Comparison of ENCODE assay signal across 1 cellular context in genomic region chr9:126338945-126339344, GRCh38.
TF ChIP-seq lines count a peak whose summit lies in the region.

No MANE protein-coding gene starts in this region.

TF ChIP-seq in GM23338, 12 proteins besides CTCF, POLR2A, EP300 and RAD21 (continued from another document):
- no peak for TF ChIP-seq ZNF462 (CRISPR knock-in tag; IDR thresholded peaks at IDR 0.05)
- no peak for TF ChIP-seq ETS1 (IDR thresholded peaks at IDR 0.05)
- TF ChIP-seq NANOG (IDR thresholded peaks at IDR 0.05; ENCODE audit: borderline replicate concordance), result no peak
- no peak for TF ChIP-seq CREB1 (CRISPR knock-in tag; IDR thresholded peaks at IDR 0.05; ENCODE audit: low read depth)
TF ChIP-seq in GM23338: peak in this region for 0.
